8 cellular contexts compared by ENCODE assay signal in the genomic region with DNA sequence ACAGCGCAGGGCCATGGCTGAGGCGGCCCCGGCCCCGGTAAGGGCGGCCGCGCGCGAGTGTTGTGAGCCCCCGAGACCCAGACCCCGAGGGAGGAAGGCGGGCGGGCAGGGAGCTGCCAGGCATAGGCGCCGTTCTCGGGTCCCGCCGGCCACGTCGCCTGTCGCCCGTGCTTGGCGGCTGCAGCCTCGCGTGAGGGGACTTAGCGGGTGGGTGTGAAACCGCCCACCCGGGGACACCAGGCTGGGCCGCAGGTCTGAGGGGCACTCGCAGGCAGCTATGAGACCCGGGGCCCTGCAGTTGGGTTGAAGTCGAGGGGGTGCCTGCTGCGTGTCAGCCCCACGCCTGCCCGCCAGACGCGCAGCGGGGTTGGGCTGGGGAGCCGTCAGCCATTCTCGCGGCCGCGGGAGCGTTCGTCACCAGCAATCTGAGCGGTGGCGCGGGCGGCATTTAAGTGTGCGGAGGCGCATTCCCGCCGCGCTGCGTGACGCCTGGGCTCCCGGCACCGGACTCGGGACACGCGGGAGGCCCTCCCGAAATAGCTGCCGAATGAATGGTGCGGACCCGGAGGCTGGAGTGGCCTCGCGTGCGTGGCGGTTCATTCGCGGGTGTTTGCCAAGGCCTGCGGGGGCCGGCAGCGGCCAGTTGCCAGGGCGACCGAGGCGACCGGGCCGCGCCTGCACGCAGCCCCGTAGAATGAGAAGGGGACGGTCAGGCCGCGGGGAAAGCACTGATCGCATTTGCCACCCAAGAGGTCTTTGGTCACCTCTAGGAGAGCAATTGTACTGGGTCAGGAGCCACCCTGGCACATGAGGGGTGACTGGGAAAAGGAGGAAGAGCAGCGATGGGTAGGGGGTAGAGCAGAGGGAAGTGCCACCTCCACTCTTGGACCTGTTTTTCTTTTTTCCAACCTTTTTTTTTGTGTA. TPM values are rescaled to one million over a fixed set of nuclear protein-coding genes. Genes with fewer than 3 reads are reported as not detected.
DNase-seq lines count a peak whose midpoint lies in the region; ATAC-seq and TF ChIP-seq lines count a peak whose summit lies in the region.

No MANE protein-coding gene starts in this region.

- H3K4me1 Mint-ChIP-seq in activated T-cell treated with anti-CD3 and anti-CD28 coated beads, Interleukin-2, amount 50 U/mL, for 24 hours (ENCODE audit: low read depth), result peaks cover 41% of the 10 kb centered on the region
- H3K4me1 Mint-ChIP-seq in stimulated activated effector memory CD8-positive, alpha-beta T cell treated with anti-CD3 and anti-CD28 coated beads, Interleukin-12 subunit alpha, Interleukin-12 subunit beta, amount 100 ng/mL, for 72 hours, result peaks cover 25% of the 10 kb centered on the region

- peak overlapping the region; percentile 95 for H3K4me3 Mint-ChIP-seq in activated T-cell treated with anti-CD3 and anti-CD28 coated beads, Interleukin-2, amount 50 U/mL, for 24 hours
- H3K4me3 Mint-ChIP-seq in stimulated activated effector memory CD8-positive, alpha-beta T cell treated with anti-CD3 and anti-CD28 coated beads, Interleukin-12 subunit alpha, Interleukin-12 subunit beta, amount 100 ng/mL, for 72 hours, result peak overlapping the region; percentile 84

- H3K9me3 Mint-ChIP-seq in activated T-cell treated with anti-CD3 and anti-CD28 coated beads, Interleukin-2, amount 50 U/mL, for 24 hours, result no peaks in the 10 kb centered on the region
- H3K9me3 Mint-ChIP-seq in stimulated activated effector memory CD8-positive, alpha-beta T cell treated with anti-CD3 and anti-CD28 coated beads, Interleukin-12 subunit alpha, Interleukin-12 subunit beta, amount 100 ng/mL, for 72 hours, result no peaks in the 10 kb centered on the region

- H3K27ac ChIP-seq in 22Rv1, result peak overlapping the region; percentile 91
- peak overlapping the region; percentile 93 to 96 for H3K27ac ChIP-seq in esophagus (ENCODE audit: low read depth in 2 of 2, low read length in 1 of 2)
- peak overlapping the region; percentile 71 to 90 for H3K27ac ChIP-seq in mucosa of rectum (ENCODE audit: low read depth in 2 of 2, low read length in 2 of 2)

- H3K9me3 ChIP-seq in esophagus (ENCODE audit: control insufficient read depth in 2 of 2, insufficient read depth in 1 of 2, low read depth in 1 of 2, low read length in 1 of 2), result no peaks in the 10 kb centered on the region
- H3K9me3 ChIP-seq in mucosa of rectum (ENCODE audit: control insufficient read depth in 2 of 2, low read length in 2 of 2), result no peaks in the 10 kb centered on the region

- H3K27ac Mint-ChIP-seq in activated T-cell treated with anti-CD3 and anti-CD28 coated beads, Interleukin-2, amount 50 U/mL, for 24 hours, result peak overlapping the region; percentile 89
- H3K27ac Mint-ChIP-seq in stimulated activated effector memory CD8-positive, alpha-beta T cell treated with anti-CD3 and anti-CD28 coated beads, Interleukin-12 subunit alpha, Interleukin-12 subunit beta, amount 100 ng/mL, for 72 hours, result peak overlapping the region; percentile 95

- H3K27me3 ChIP-seq in esophagus (ENCODE audit: control insufficient read depth in 1 of 2, insufficient read depth in 2 of 2, low read length in 2 of 2) (no peaks in the 10 kb centered on the region), mucosa of rectum (ENCODE audit: control insufficient read depth in 2 of 2, insufficient read depth in 2 of 2, low read length in 2 of 2) (no peaks in the 10 kb centered on the region)

- ATAC-seq in GM18511 (IDR thresholded peaks at IDR 0.05; ENCODE audit: unreplicated experiment) (peak; percentile 44), HG02981 (IDR thresholded peaks at IDR 0.05; ENCODE audit: unreplicated experiment) (peak; percentile 28)
- peak; percentile 69 for ATAC-seq in stimulated activated effector memory CD8-positive, alpha-beta T cell treated with anti-CD3 and anti-CD28 coated beads, Interleukin-12 subunit alpha, Interleukin-12 subunit beta, amount 100 ng/mL, for 72 hours

- H3K36me3 Mint-ChIP-seq in activated T-cell treated with anti-CD3 and anti-CD28 coated beads, Interleukin-2, amount 50 U/mL, for 24 hours (ENCODE audit: low read depth), result peaks cover 38% of the 10 kb centered on the region
- peaks cover 21% of the 10 kb centered on the region for H3K36me3 Mint-ChIP-seq in stimulated activated effector memory CD8-positive, alpha-beta T cell treated with anti-CD3 and anti-CD28 coated beads, Interleukin-12 subunit alpha, Interleukin-12 subunit beta, amount 100 ng/mL, for 72 hours

- H3K4me3 ChIP-seq in esophagus (ENCODE audit: low read depth in 1 of 2, low read length in 2 of 2) (peak overlapping the region; percentile 90 to 98), mucosa of rectum (ENCODE audit: low read length in 2 of 2) (peak overlapping the region; percentile 88 to 95)

- H3K4me1 ChIP-seq in esophagus (ENCODE audit: control insufficient read depth in 2 of 2, insufficient read depth in 2 of 2, low read length in 1 of 2), result peaks cover 2 to 7% of the 10 kb centered on the region in 2 donors
- peaks cover 4 to 9% of the 10 kb centered on the region in 2 donors for H3K4me1 ChIP-seq in mucosa of rectum (ENCODE audit: control insufficient read depth in 2 of 2, insufficient read depth in 2 of 2, low read length in 2 of 2)

- DNase-seq in NCI-H345 treated with DMSO at 0.1 percent for 48 hours (lab: John Stamatoyannopoulos, UW; ENCODE audit: unreplicated experiment), result peak; percentile 19
- peak; percentile 80 for DNase-seq in activated T-cell treated with anti-CD3 and anti-CD28 coated beads, Interleukin-2, amount 50 U/mL, for 24 hours
- peak; percentile 54 to 83 for DNase-seq in stimulated activated effector memory CD8-positive, alpha-beta T cell treated with anti-CD3 and anti-CD28 coated beads, Interleukin-12 subunit alpha, Interleukin-12 subunit beta, amount 100 ng/mL, for 72 hours (ENCODE audit: low spot score in 2 of 2)

- no peaks in the 10 kb centered on the region for H3K36me3 ChIP-seq in esophagus (ENCODE audit: control insufficient read depth in 2 of 2, insufficient read depth in 2 of 2, low read length in 1 of 2)
- no peaks in the 10 kb centered on the region for H3K36me3 ChIP-seq in mucosa of rectum (ENCODE audit: control insufficient read depth in 2 of 2, insufficient read depth in 2 of 2, low read length in 2 of 2)

- H3K27me3 Mint-ChIP-seq in activated T-cell treated with anti-CD3 and anti-CD28 coated beads, Interleukin-2, amount 50 U/mL, for 24 hours, result no peaks in the 10 kb centered on the region

- WGBS in esophagus, 2 donors, result 0 to 1% methylated on average over 66 to 87 of the region's 87 CpGs

- H3K9ac ChIP-seq in mucosa of rectum (ENCODE audit: low read depth in 1 of 2, low read length in 2 of 2), result peak overlapping the region; percentile 63 to 84

- TF ChIP-seq CTCF in 22Rv1 (IDR thresholded peaks at IDR 0.05), result no peak

RNA-seq across cellular contexts. Expression of gene ZNF398, which starts 0.7 kb away (rescaled TPM):
- polyA plus RNA-seq in esophagus, result 1 to 10 TPM; 3.7 to 4.5 TPM

RNA-seq across cellular contexts. Expression of gene ZNF425, which starts 21.9 kb away (rescaled TPM):
- 1 to 10 TPM; 1.5 to 1.9 TPM for polyA plus RNA-seq in esophagus

RNA-seq across cellular contexts. Expression of gene ZNF282, which starts 47.4 kb away (rescaled TPM):
- 10 to 100 TPM in 1 of 2 donors, 1 to 10 TPM in 1; 9.5 to 11.7 TPM for polyA plus RNA-seq in esophagus

RNA-seq across cellular contexts. Expression of gene ZNF786, which starts 57.5 kb away (rescaled TPM):
- polyA plus RNA-seq in esophagus, result 1 to 10 TPM; 3.6 to 3.9 TPM

Comparison
In these comparisons a context has a peak if more than half of its experiments do, and no peak if none do; other contexts are left out.
1. Peak in every context shown above with its lines: DNase-seq, ATAC-seq, H3K4me3 ChIP-seq and H3K27ac ChIP-seq.
2. DNase-seq: peak in every context shown above with its lines; median percentile 80 in activated T-cell treated with anti-CD3 and anti-CD28 coated beads, Interleukin-2, amount 50 U/mL, for 24 hours; 68 in stimulated activated effector memory CD8-positive, alpha-beta T cell treated with anti-CD3 and anti-CD28 coated beads, Interleukin-12 subunit alpha, Interleukin-12 subunit beta, amount 100 ng/mL, for 72 hours; 19 in NCI-H345 treated with DMSO at 0.1 percent for 48 hours.